ENCODE assay signal across 26 cellular contexts in genomic region chr6:39599996-39600395, GRCh38.
DNase-seq lines count a peak whose midpoint lies in the region; ATAC-seq and TF ChIP-seq lines count a peak whose summit lies in the region.
"Had no signal": no experiment of that assay in that cellular context is flagged by ENCODE, and none has a peak within 500 bp of the region (broad histone marks: within the 10 kb centered on the region; RNA-seq: fewer than 3 reads in every experiment).

No MANE protein-coding gene starts in this region.

- no peak for TF ChIP-seq EP300 in esophagus muscularis mucosa (IDR thresholded peaks at IDR 0.05)

- CTCF ChIA-PET in activated CD4-positive, alpha-beta memory T cell treated with anti-CD3 and anti-CD28 coated beads for 36 hours (lab: Charles Lee), result no interaction called here

- H3K9me3 Mint-ChIP-seq in activated CD4-positive, alpha-beta memory T cell treated with anti-CD3 and anti-CD28 coated beads for 36 hours, result no peaks in the 10 kb centered on the region
- H3K9me3 Mint-ChIP-seq: activated naive CD8-positive, alpha-beta T cell treated with anti-CD3 and anti-CD28 coated beads, Interleukin-2, amount 10 ng/mL, durations not matched to agents 7 days and 5 days; natural killer cell had no signal

- no peaks in the 10 kb centered on the region for H3K4me1 Mint-ChIP-seq in activated CD4-positive, alpha-beta memory T cell treated with anti-CD3 and anti-CD28 coated beads for 36 hours (ENCODE audit: low read depth)
- H3K4me1 Mint-ChIP-seq: activated naive CD8-positive, alpha-beta T cell treated with anti-CD3 and anti-CD28 coated beads, Interleukin-2, amount 10 ng/mL, durations not matched to agents 7 days and 5 days; IgD-negative memory B cell; natural killer cell had no signal

- 23% methylated on average over 2 of the region's 2 CpGs for WGBS in esophagus muscularis mucosa

- H3K4me1 ChIP-seq in esophagus muscularis mucosa, result peaks cover 0 to 48% (median 33%) of the 10 kb centered on the region in 4 donors
- H3K4me1 ChIP-seq: Caco-2, suprapubic skin had no signal

- no peak for TF ChIP-seq CTCF in esophagus muscularis mucosa (IDR thresholded peaks at IDR 0.05)

- no peak for ATAC-seq in activated CD4-positive, CD25-positive, alpha-beta regulatory T cell treated with anti-CD3 and anti-CD28 coated beads, Interleukin-2, amount 50 U/mL, for 24 hours
- ATAC-seq in HG03175 (IDR thresholded peaks at IDR 0.05; ENCODE audit: unreplicated experiment), result no peak
- ATAC-seq: HCT116, natural killer cell had no signal

- no peak overlapping the region for H3K4me3 Mint-ChIP-seq in activated CD4-positive, alpha-beta memory T cell treated with anti-CD3 and anti-CD28 coated beads for 36 hours
- H3K4me3 Mint-ChIP-seq: activated naive CD8-positive, alpha-beta T cell treated with anti-CD3 and anti-CD28 coated beads, Interleukin-2, amount 10 ng/mL, durations not matched to agents 7 days and 5 days; brain; IgD-negative memory B cell; natural killer cell had no signal

- no peak overlapping the region for H3K4me3 ChIP-seq in esophagus muscularis mucosa
- H3K4me3 ChIP-seq: skin epidermis, suprapubic skin had no signal

- H3K27ac Mint-ChIP-seq in activated CD4-positive, alpha-beta memory T cell treated with anti-CD3 and anti-CD28 coated beads for 36 hours, result no peak overlapping the region
- H3K27ac Mint-ChIP-seq: activated naive CD8-positive, alpha-beta T cell treated with anti-CD3 and anti-CD28 coated beads, Interleukin-2, amount 10 ng/mL, durations not matched to agents 7 days and 5 days; IgD-negative memory B cell; natural killer cell had no signal

- no peaks in the 10 kb centered on the region for H3K36me3 ChIP-seq in esophagus muscularis mucosa
- H3K36me3 ChIP-seq: suprapubic skin had no signal

- H3K36me3 Mint-ChIP-seq in activated CD4-positive, alpha-beta memory T cell treated with anti-CD3 and anti-CD28 coated beads for 36 hours, result no peaks in the 10 kb centered on the region
- H3K36me3 Mint-ChIP-seq: activated naive CD8-positive, alpha-beta T cell treated with anti-CD3 and anti-CD28 coated beads, Interleukin-2, amount 10 ng/mL, durations not matched to agents 7 days and 5 days; brain; natural killer cell had no signal

- H3K9me3 ChIP-seq in esophagus muscularis mucosa, result peaks cover 0 to 17% (median 9%) of the 10 kb centered on the region in 4 donors
- H3K9me3 ChIP-seq: Caco-2, suprapubic skin had no signal

- TF ChIP-seq POLR2A in esophagus muscularis mucosa (IDR thresholded peaks at IDR 0.05; ENCODE audit: low read depth), result no peak

- peak overlapping the region; percentile 35 to 77 (median 74) for H3K27ac ChIP-seq in esophagus muscularis mucosa (replicated peaks in 1 of 4)
- H3K27ac ChIP-seq: epithelial cell of prostate, skin epidermis, suprapubic skin had no signal

- intact Hi-C loops in esophagus muscularis mucosa (cut with DNase I), result loop anchor here (10.0 kb wide), 1 partner anchor 105 kb away; no protein-coding TSS in a partner anchor
- intact Hi-C loops in activated CD4-positive, alpha-beta memory T cell treated with anti-CD3 and anti-CD28 coated beads for 36 hours (cut with micrococcal nuclease), result no loop called here

- H3K27me3 ChIP-seq in esophagus muscularis mucosa, result no peaks in the 10 kb centered on the region
- H3K27me3 ChIP-seq: suprapubic skin had no signal

- POLR2A ChIA-PET in activated CD4-positive, alpha-beta memory T cell treated with anti-CD3 and anti-CD28 coated beads for 36 hours (lab: Charles Lee), result no interaction called here

- peak; percentile 34 for DNase-seq in NCI-H2171 treated with DMSO at 0.1 percent for 48 hours (lab: John Stamatoyannopoulos, UW)
- no peak for DNase-seq in NCI-H2171 (lab: John Stamatoyannopoulos, UW)
- DNase-seq in NCI-H526 (lab: John Stamatoyannopoulos, UW), result peak; percentile 35 to 62
- DNase-seq in esophagus muscularis mucosa (ENCODE audit: extremely low spot score), result no peak
- peak; percentile 59 for DNase-seq in superior temporal gyrus (ENCODE audit: extremely low spot score)
- no peak for DNase-seq in activated CD4-positive, alpha-beta memory T cell treated with anti-CD3 and anti-CD28 coated beads for 36 hours
- DNase-seq: activated CD4-positive, alpha-beta T cell treated with anti-CD3 and anti-CD28 coated beads, Interleukin-2, amount 50 U/mL, for 4 hours; activated CD8-positive, alpha-beta memory T cell treated with anti-CD3 and anti-CD28 coated beads, Interleukin-2, amount 50 U/mL, for 4 hours; activated effector memory CD4-positive, alpha-beta T cell treated with Interleukin-2 at 50 U/mL for 16 hours; activated naive CD8-positive, alpha-beta T cell treated with anti-CD3 and anti-CD28 coated beads, Interleukin-2, amount 10 ng/mL, durations not matched to agents 7 days and 5 days; C1 segment of cervical spinal cord; Caco-2; DND-41; islet precursor cell; natural killer cell; NCI-H1436; stimulated activated CD4-positive, alpha-beta T cell treated with anti-CD3 and anti-CD28 coated beads, Interleukin-2, amount 100 ng/mL, for 24 hours; T1000 had no signal

- peaks cover 19% of the 10 kb centered on the region for H3K27me3 Mint-ChIP-seq in activated CD4-positive, alpha-beta memory T cell treated with anti-CD3 and anti-CD28 coated beads for 36 hours

Comparison
In these comparisons a context has a peak if more than half of its experiments do, and no peak if none do; other contexts are left out.
1. DNase-seq: peak in NCI-H2171 treated with DMSO at 0.1 percent for 48 hours (single experiment), NCI-H526 (2 of 2) and superior temporal gyrus (single experiment); none in NCI-H2171 (single experiment), esophagus muscularis mucosa (single experiment) and activated CD4-positive, alpha-beta memory T cell treated with anti-CD3 and anti-CD28 coated beads for 36 hours (single experiment).